Comparison of ENCODE assay signal across 9 cellular contexts in genomic region chr10:5776150-5776880, GRCh38. TPM values are rescaled to one million over a fixed set of nuclear protein-coding genes. Genes with fewer than 3 reads are reported as not detected.
A peak's percentile ranks its signal among the peaks of the same experiment; 100 is the strongest.
DNase-seq lines count a peak whose midpoint lies in the region; ATAC-seq and TF ChIP-seq lines count a peak whose summit lies in the region.
"Had no signal": no experiment of that assay in that cellular context is flagged by ENCODE, and none has a peak within 500 bp of the region (broad histone marks: within the 10 kb centered on the region; RNA-seq: fewer than 3 reads in every experiment).

No MANE protein-coding gene starts in this region.

- TF ChIP-seq CTCF in hepatocyte (IDR thresholded peaks at IDR 0.05; ENCODE audit: poor library complexity) = peak; percentile 6

- H3K9me2 ChIP-seq in hepatocyte (replicated peaks; ENCODE audit: insufficient read depth) = no peaks in the 10 kb centered on the region

- H4K20me1 ChIP-seq in hepatocyte (ENCODE audit: insufficient read depth, poor library complexity, severe bottlenecking) = peaks cover 75% of the 10 kb centered on the region

- DNase-seq in NCI-H2227 (lab: John Stamatoyannopoulos, UW; ENCODE audit: unreplicated experiment) (peak; percentile 2), NCI-H2227 treated with DMSO at 0.1 percent for 48 hours (lab: John Stamatoyannopoulos, UW) (no peak), hepatocyte (ENCODE audit: low spot score) (no peak), NCI-H187 (lab: John Stamatoyannopoulos, UW) (no peak), NCI-H146 (lab: John Stamatoyannopoulos, UW) (no peak)
- DNase-seq in activated naive CD8-positive, alpha-beta T cell treated with anti-CD3 and anti-CD28 coated beads, Interleukin-2, amount 50 U/mL, for 24 hours = no peak
- DNase-seq in stimulated activated naive CD8-positive, alpha-beta T cell treated with anti-CD3 and anti-CD28 coated beads, Interleukin-15, amount 100 ng/mL, for 72 hours = no peak
- no peak for DNase-seq in stimulated activated CD4-positive, alpha-beta T cell treated with anti-CD3 and anti-CD28 coated beads, Interleukin-15, amount 100 ng/mL, for 24 hours

- H3K36me3 ChIP-seq in hepatocyte (replicated peaks; ENCODE audit: insufficient read depth, low read depth) = peaks cover 4% of the 10 kb centered on the region

- peak overlapping the region; percentile 64 for H3K27ac Mint-ChIP-seq in activated naive CD8-positive, alpha-beta T cell treated with anti-CD3 and anti-CD28 coated beads, Interleukin-2, amount 50 U/mL, for 24 hours
- H3K27ac Mint-ChIP-seq in stimulated activated naive CD8-positive, alpha-beta T cell treated with anti-CD3 and anti-CD28 coated beads, Interleukin-15, amount 100 ng/mL, for 72 hours = peak overlapping the region; percentile 81 to 88

- H3K27me3 Mint-ChIP-seq in activated naive CD8-positive, alpha-beta T cell treated with anti-CD3 and anti-CD28 coated beads, Interleukin-2, amount 50 U/mL, for 24 hours = no peaks in the 10 kb centered on the region
- no peaks in the 10 kb centered on the region for H3K27me3 Mint-ChIP-seq in stimulated activated naive CD8-positive, alpha-beta T cell treated with anti-CD3 and anti-CD28 coated beads, Interleukin-15, amount 100 ng/mL, for 72 hours

- peaks cover 100% of the 10 kb centered on the region for H3K79me2 ChIP-seq in hepatocyte

- H3K4me3 Mint-ChIP-seq in activated naive CD8-positive, alpha-beta T cell treated with anti-CD3 and anti-CD28 coated beads, Interleukin-2, amount 50 U/mL, for 24 hours = no peak overlapping the region
- H3K4me3 Mint-ChIP-seq in stimulated activated naive CD8-positive, alpha-beta T cell treated with anti-CD3 and anti-CD28 coated beads, Interleukin-15, amount 100 ng/mL, for 72 hours = peak overlapping the region; percentile 44 to 62

- 80% methylated on average over 7 of the region's 7 CpGs for WGBS in hepatocyte (ENCODE audit: low lambda C conversion rate, missing lambda C conversion rate)

- peaks cover 60% of the 10 kb centered on the region for H3K4me1 Mint-ChIP-seq in activated naive CD8-positive, alpha-beta T cell treated with anti-CD3 and anti-CD28 coated beads, Interleukin-2, amount 50 U/mL, for 24 hours
- peaks cover 38% of the 10 kb centered on the region for H3K4me1 Mint-ChIP-seq in stimulated activated naive CD8-positive, alpha-beta T cell treated with anti-CD3 and anti-CD28 coated beads, Interleukin-15, amount 100 ng/mL, for 72 hours

- H3K4me3 ChIP-seq in hepatocyte = no peak overlapping the region

- H2AFZ ChIP-seq in hepatocyte = no peak overlapping the region

- ATAC-seq in activated naive CD8-positive, alpha-beta T cell treated with anti-CD3 and anti-CD28 coated beads, Interleukin-2, amount 50 U/mL, for 24 hours = no peak
- ATAC-seq in stimulated activated naive CD8-positive, alpha-beta T cell treated with anti-CD3 and anti-CD28 coated beads, Interleukin-15, amount 100 ng/mL, for 72 hours = no peak

- H3K27ac ChIP-seq in hepatocyte = no peak overlapping the region
- H3K27ac ChIP-seq: 22Rv1 had no signal

- no peaks in the 10 kb centered on the region for H3K4me1 ChIP-seq in hepatocyte (ENCODE audit: insufficient read depth)

- H3K27me3 ChIP-seq in hepatocyte = no peaks in the 10 kb centered on the region

- H3K4me2 ChIP-seq in hepatocyte = peak overlapping the region; percentile 2

- H3K36me3 Mint-ChIP-seq in activated naive CD8-positive, alpha-beta T cell treated with anti-CD3 and anti-CD28 coated beads, Interleukin-2, amount 50 U/mL, for 24 hours (ENCODE audit: low read depth) = peaks cover 78% of the 10 kb centered on the region

- no peaks in the 10 kb centered on the region for H3K9me3 Mint-ChIP-seq in activated naive CD8-positive, alpha-beta T cell treated with anti-CD3 and anti-CD28 coated beads, Interleukin-2, amount 50 U/mL, for 24 hours
- no peaks in the 10 kb centered on the region for H3K9me3 Mint-ChIP-seq in stimulated activated naive CD8-positive, alpha-beta T cell treated with anti-CD3 and anti-CD28 coated beads, Interleukin-15, amount 100 ng/mL, for 72 hours

- H3K9me3 ChIP-seq in hepatocyte (ENCODE audit: low read depth) = no peaks in the 10 kb centered on the region

RNA-seq across cellular contexts. Expression of gene GDI2, which starts 36.9 kb away (rescaled TPM):
- 361 and 362 TPM in 2 replicates for total RNA-seq in hepatocyte
- polyA plus RNA-seq in hepatocyte = 132 and 149 TPM in 2 replicates
